Comparison of ENCODE assay signal across 17 cellular contexts in genomic region chr2:159172403-159172802, GRCh38.
A peak's percentile ranks its signal among the peaks of the same experiment; 100 is the strongest.
DNase-seq lines count a peak whose midpoint lies in the region; ATAC-seq, FAIRE-seq and TF ChIP-seq lines count a peak whose summit lies in the region.
"Had no signal": no experiment of that assay in that cellular context is flagged by ENCODE, and none has a peak within 500 bp of the region (broad histone marks: within the 10 kb centered on the region; RNA-seq: fewer than 3 reads in every experiment).

No MANE protein-coding gene starts in this region.

- H3K4me1 ChIP-seq in right cardiac atrium (ENCODE audit: control insufficient read depth, insufficient read depth, low read length) = peaks cover 2% of the 10 kb centered on the region
- peaks cover 0 to 21% of the 10 kb centered on the region in 2 donors for H3K4me1 ChIP-seq in right atrium auricular region
- no peaks in the 10 kb centered on the region for H3K4me1 ChIP-seq in HepG2 (ENCODE audit: insufficient read depth, low read length)
- no peaks in the 10 kb centered on the region for H3K4me1 ChIP-seq in muscle layer of colon (ENCODE audit: insufficient read depth, low read length)

- intact Hi-C loops in right cardiac atrium (cut with DNase I) (no loop called here), HepG2 (cut with micrococcal nuclease; ENCODE audit: unreplicated experiment) (no loop called here)

- H3K4me2 ChIP-seq in HepG2 (ENCODE audit: low read depth, low read length) = no peak overlapping the region

- no peak overlapping the region for H3K9ac ChIP-seq in HepG2 (ENCODE audit: insufficient read depth, low read depth, low read length)
- no peak overlapping the region for H3K9ac ChIP-seq in muscle layer of colon (ENCODE audit: low read length)

- H3K79me2 ChIP-seq in HepG2 (ENCODE audit: insufficient read depth, low read length) = no peaks in the 10 kb centered on the region

- TF ChIP-seq EP300 in HepG2 (IDR thresholded peaks at IDR 0.05; ENCODE audit: low read depth in 2 of 2, low read length in 2 of 2) = no peak
- no peak for TF ChIP-seq EP300 in HepG2 (CRISPR knock-in tag; IDR thresholded peaks at IDR 0.05; ENCODE audit: borderline replicate concordance)

- H3K4me3 ChIP-seq in right cardiac atrium (ENCODE audit: low read length) (no peak overlapping the region), right atrium auricular region (no peak overlapping the region), HepG2 (replicated peaks in 1 of 3; ENCODE audit: insufficient read depth in 1 of 3, low read depth in 2 of 3, low read length in 3 of 3) (no peak overlapping the region), muscle layer of colon (ENCODE audit: low read depth in 1 of 2, low read length in 2 of 2) (no peak overlapping the region)

- H3K9me3 ChIP-seq in right cardiac atrium (ENCODE audit: control insufficient read depth, low read length) (no peaks in the 10 kb centered on the region), right atrium auricular region (no peaks in the 10 kb centered on the region), HepG2 (ENCODE audit: low read length) (no peaks in the 10 kb centered on the region), muscle layer of colon (ENCODE audit: low read length) (no peaks in the 10 kb centered on the region)

- H4K20me1 ChIP-seq in HepG2 (ENCODE audit: insufficient read depth, low read length) = no peaks in the 10 kb centered on the region

- WGBS in right cardiac atrium = 68% methylated on average over 3 of the region's 3 CpGs
- 76% methylated on average over 3 of the region's 3 CpGs for WGBS in HepG2 (ENCODE audit: low lambda C conversion rate)

- no peak for TF ChIP-seq POLR2A in HepG2 (IDR thresholded peaks at IDR 0.05; ENCODE audit: insufficient read depth in 1 of 2, low read depth in 2 of 2, low read length in 2 of 2)

- H3K36me3 ChIP-seq in right atrium auricular region (peaks cover 55% of the 10 kb centered on the region), HepG2 (replicated peaks in 1 of 2; ENCODE audit: control insufficient read depth in 1 of 2, insufficient read depth in 2 of 2, low read length in 2 of 2) (peaks cover 0 to 1% of the 10 kb centered on the region in 2 experiments; a peak in 1 of 5 replicates), muscle layer of colon (ENCODE audit: insufficient read depth, low read length) (peaks cover 22% of the 10 kb centered on the region)

- in situ Hi-C loops in HepG2 (cut with HindIII; ENCODE audit: extremely low pct_ligation_motif_present, low pct_unique_long_range_greater_than_20kb) = no loop called here

- no peak for TF ChIP-seq RAD21 in HepG2 (CRISPR knock-in tag; IDR thresholded peaks at IDR 0.05)

- CTCF ChIA-PET in HepG2 (lab: Yijun Ruan, JAX; ENCODE audit: low intra/inter-chr PET ratio, low total read pairs) = no interaction called here

- ATAC-seq in right cardiac atrium (peak; percentile 40 to 59), HepG2 (no peak)

- POLR2A ChIA-PET in HepG2 (lab: Yijun Ruan, JAX) = no interaction called here

- DNase-seq in right cardiac atrium = no peak
- DNase-seq in right atrium auricular region (ENCODE audit: low spot score) = no peak
- DNase-seq in HepG2 (ENCODE audit: low spot score) = no peak
- DNase-seq in NCI-H1417 (lab: John Stamatoyannopoulos, UW) = no peak
- DNase-seq in SIG-M5 treated with dmso at 0.1 percent for 504 hours (lab: John Stamatoyannopoulos, UW; ENCODE audit: unreplicated experiment) = no peak
- DNase-seq in putamen (ENCODE audit: low spot score) = no peak
- DNase-seq: ACHN; CD4-positive, alpha-beta memory T cell; DMS153; DMS79 treated with DMSO at 0.1 percent for 48 hours; GDM1; GOT3; H9 had no signal

- TF ChIP-seq CTCF in right atrium auricular region (IDR thresholded peaks at IDR 0.05) (no peak), HepG2 (CRISPR knock-in tag; IDR thresholded peaks at IDR 0.05) (no peak)

- H2AFZ ChIP-seq in HepG2 (ENCODE audit: low read length) = no peak overlapping the region

- no peak for FAIRE-seq in HepG2 (lab: Jason Lieb, UNC)
- FAIRE-seq: D721Med, GM12892 had no signal

- H3K27ac ChIP-seq in right cardiac atrium (ENCODE audit: low read length) (no peak overlapping the region), right atrium auricular region (no peak overlapping the region), HepG2 (ENCODE audit: extremely low read length, insufficient read depth, low read length) (no peak overlapping the region), muscle layer of colon (ENCODE audit: low read depth, low read length) (peak overlapping the region; percentile 9)
- H3K27ac ChIP-seq: C4-2B had no signal

- no peaks in the 10 kb centered on the region for H3K27me3 ChIP-seq in right cardiac atrium (ENCODE audit: control insufficient read depth, insufficient read depth)
- no peaks in the 10 kb centered on the region for H3K27me3 ChIP-seq in right atrium auricular region
- H3K27me3 ChIP-seq in HepG2 (ENCODE audit: control insufficient read depth in 1 of 2, insufficient read depth in 2 of 2, low read length in 2 of 2) = no peaks in the 10 kb centered on the region
- no peaks in the 10 kb centered on the region for H3K27me3 ChIP-seq in muscle layer of colon (ENCODE audit: control insufficient read depth in 1 of 2, insufficient read depth in 2 of 2, low read length in 2 of 2)

- BruUV-seq in HepG2 (replicated peaks; lab: Mats Ljungman, UMichigan) = no TSS peak

TF ChIP-seq in HepG2, 621 proteins besides CTCF, POLR2A, EP300 and RAD21:
- no peak for TF ChIP-seq NFKB2 (CRISPR knock-in tag; IDR thresholded peaks at IDR 0.05; ENCODE audit: borderline replicate concordance)
- TF ChIP-seq ZNF552 (CRISPR knock-in tag; IDR thresholded peaks at IDR 0.05; ENCODE audit: borderline replicate concordance) = no peak
- no peak for TF ChIP-seq SETDB1 (CRISPR knock-in tag; IDR thresholded peaks at IDR 0.05; ENCODE audit: borderline replicate concordance)
- peak; percentile 24; the same call in 1 of the 2 replicates for TF ChIP-seq MNT (IDR thresholded peaks at IDR 0.05)
- TF ChIP-seq ZNF512 (CRISPR knock-in tag; IDR thresholded peaks at IDR 0.05) = no peak
